In genomic region chr11:116994195-116994594, GRCh38 we compare ENCODE assay signal across 13 cellular contexts.
A peak's percentile ranks its signal among the peaks of the same experiment; 100 is the strongest.
DNase-seq lines count a peak whose midpoint lies in the region; ATAC-seq and TF ChIP-seq lines count a peak whose summit lies in the region.
"Had no signal": no experiment of that assay in that cellular context is flagged by ENCODE, and none has a peak within 500 bp of the region (broad histone marks: within the 10 kb centered on the region; RNA-seq: fewer than 3 reads in every experiment).

No MANE protein-coding gene starts in this region.

- H3K27ac Mint-ChIP-seq in H9 (peak overlapping the region in 2 of 3 experiments; percentile 50 to 93; a peak in 3 of 7 replicates), brain (peak overlapping the region in 3 of 5 experiments; percentile 73 to 92 (median 88))
- peak overlapping the region; percentile 61 to 72 for H3K27ac Mint-ChIP-seq in natural killer cell treated with Interleukin-12 subunit alpha and Interleukin-12 subunit beta and Interleukin-15 and Interleukin-18, amount 100 ng/mL, for 72 hours
- H3K27ac Mint-ChIP-seq: dendritic cell treated with granulocyte-macrophage colony-stimulating factor and Interleukin-4, amounts not matched to agents 40 ng/mL and 50 ng/mL, for 4 days had no signal

- H3K27ac ChIP-seq in BLaER1 treated with 17β-estradiol and CSF1 and Interleukin-3, amounts not matched to agents 10 nM and 100 nM = peak overlapping the region in 9 of 11 experiments; percentile 11 to 68 (median 45); a peak in 13 of 22 replicates
- H3K27ac ChIP-seq in H9 (ENCODE audit: insufficient read length, low read depth, low read length) = no peak overlapping the region
- H3K27ac ChIP-seq in prostate gland = no peak overlapping the region
- peak overlapping the region in 2 of 4 donors; percentile 66 to 70 for H3K27ac ChIP-seq in tibial nerve
- H3K27ac ChIP-seq: hepatocyte had no signal

- H2BK15ac ChIP-seq in H9 (ENCODE audit: low read depth, low read length) = no peak overlapping the region

- H3K9ac ChIP-seq in BLaER1 treated with 17β-estradiol and CSF1 and Interleukin-3, amounts not matched to agents 10 nM and 100 nM = peak overlapping the region in 8 of 11 experiments; percentile 7 to 63 (median 48); a peak in 11 of 22 replicates
- H3K9ac ChIP-seq in H9 (ENCODE audit: extremely low read depth, insufficient read length, low read length) = no peak overlapping the region

- ATAC-seq in natural killer cell treated with Interleukin-12 subunit alpha and Interleukin-12 subunit beta and Interleukin-15 and Interleukin-18, amount 100 ng/mL, for 72 hours = no peak
- no peak for ATAC-seq in GM19035 (IDR thresholded peaks at IDR 0.05; ENCODE audit: unreplicated experiment)
- ATAC-seq: left colon had no signal

- no peaks in the 10 kb centered on the region for H3K27me3 ChIP-seq in BLaER1 treated with 17β-estradiol and CSF1 and Interleukin-3, amounts not matched to agents 10 nM and 100 nM
- H3K27me3 ChIP-seq in H9 (ENCODE audit: insufficient read depth, low read length) (no peaks in the 10 kb centered on the region), prostate gland (replicated peaks; ENCODE audit: insufficient read depth) (no peaks in the 10 kb centered on the region), tibial nerve (no peaks in the 10 kb centered on the region)
- H3K27me3 ChIP-seq: hepatocyte had no signal

- peak overlapping the region; percentile 53 to 79 (median 65); a peak in 20 of 22 replicates for H3K4me2 ChIP-seq in BLaER1 treated with 17β-estradiol and CSF1 and Interleukin-3, amounts not matched to agents 10 nM and 100 nM
- H3K4me2 ChIP-seq in H9 (ENCODE audit: insufficient read depth, insufficient read length, low read length) = no peak overlapping the region
- H3K4me2 ChIP-seq: hepatocyte had no signal

- no peaks in the 10 kb centered on the region for H3K27me3 Mint-ChIP-seq in H9 (ENCODE audit: low read depth)
- no peaks in the 10 kb centered on the region for H3K27me3 Mint-ChIP-seq in brain
- H3K27me3 Mint-ChIP-seq in natural killer cell treated with Interleukin-12 subunit alpha and Interleukin-12 subunit beta and Interleukin-15 and Interleukin-18, amount 100 ng/mL, for 72 hours = no peaks in the 10 kb centered on the region
- H3K27me3 Mint-ChIP-seq: dendritic cell treated with granulocyte-macrophage colony-stimulating factor and Interleukin-4, amounts not matched to agents 40 ng/mL and 50 ng/mL, for 4 days had no signal

- intact Hi-C loops in prostate gland (cut with DNase I) = no loop called here

- H4K8ac ChIP-seq in H9 (replicated peaks; ENCODE audit: insufficient read length, low read depth, low read length) = no peak overlapping the region

- TF ChIP-seq CTCF in H9 (conservative IDR thresholded peaks at IDR 0.05) (no peak), brain (conservative IDR thresholded peaks at IDR 0.05) (no peak), prostate gland (IDR thresholded peaks at IDR 0.05) (no peak), tibial nerve (IDR thresholded peaks at IDR 0.05) (no peak)

- H3K9me3 Mint-ChIP-seq in H9 (no peaks in the 10 kb centered on the region), brain (no peaks in the 10 kb centered on the region)
- no peaks in the 10 kb centered on the region for H3K9me3 Mint-ChIP-seq in natural killer cell treated with Interleukin-12 subunit alpha and Interleukin-12 subunit beta and Interleukin-15 and Interleukin-18, amount 100 ng/mL, for 72 hours
- H3K9me3 Mint-ChIP-seq: dendritic cell treated with granulocyte-macrophage colony-stimulating factor and Interleukin-4, amounts not matched to agents 40 ng/mL and 50 ng/mL, for 4 days had no signal

- peaks cover 17 to 66% (median 33%) of the 10 kb centered on the region in 10 experiments for H3K4me1 ChIP-seq in BLaER1 treated with 17β-estradiol and CSF1 and Interleukin-3, amounts not matched to agents 10 nM and 100 nM
- peaks cover 6% of the 10 kb centered on the region; the same call in 1 of the 2 replicates for H3K4me1 ChIP-seq in H9 (ENCODE audit: insufficient read depth, low read length)
- H3K4me1 ChIP-seq in prostate gland (replicated peaks) = no peaks in the 10 kb centered on the region
- peaks cover 0 to 51% (median 18%) of the 10 kb centered on the region in 4 donors for H3K4me1 ChIP-seq in tibial nerve

- H4K5ac ChIP-seq in H9 (ENCODE audit: insufficient read length, low read depth, low read length) = no peak overlapping the region

- H2BK120ac ChIP-seq in H9 (ENCODE audit: low read depth, low read length, poor library complexity, severe bottlenecking) = no peak overlapping the region

- no peaks in the 10 kb centered on the region for H3K23me2 ChIP-seq in H9 (ENCODE audit: insufficient read length, low read depth, low read length, poor library complexity, severe bottlenecking)

- H3K4me3 Mint-ChIP-seq in H9 (no peak overlapping the region), brain (peak overlapping the region; percentile 56 to 80 (median 75))
- H3K4me3 Mint-ChIP-seq in natural killer cell treated with Interleukin-12 subunit alpha and Interleukin-12 subunit beta and Interleukin-15 and Interleukin-18, amount 100 ng/mL, for 72 hours = no peak overlapping the region
- H3K4me3 Mint-ChIP-seq: dendritic cell treated with granulocyte-macrophage colony-stimulating factor and Interleukin-4, amounts not matched to agents 40 ng/mL and 50 ng/mL, for 4 days had no signal

- no peaks in the 10 kb centered on the region for H3K36me3 Mint-ChIP-seq in H9 (ENCODE audit: insufficient read depth in 1 of 3, low read depth in 3 of 3)
- H3K36me3 Mint-ChIP-seq in brain = no peaks in the 10 kb centered on the region
- no peaks in the 10 kb centered on the region for H3K36me3 Mint-ChIP-seq in natural killer cell treated with Interleukin-12 subunit alpha and Interleukin-12 subunit beta and Interleukin-15 and Interleukin-18, amount 100 ng/mL, for 72 hours

- no peak overlapping the region for H3T11ph ChIP-seq in H9 (ENCODE audit: low read length)

- no peak overlapping the region for H2BK20ac ChIP-seq in H9 (ENCODE audit: low read depth, low read length, poor library complexity, severe bottlenecking)

- TF ChIP-seq EP300 in tibial nerve (IDR thresholded peaks at IDR 0.05) = no peak

- H3K23ac ChIP-seq in H9 (ENCODE audit: insufficient read length, low read depth, low read length) = no peak overlapping the region

- H3K36me3 ChIP-seq in BLaER1 treated with 17β-estradiol and CSF1 and Interleukin-3, amounts not matched to agents 10 nM and 100 nM = peaks cover 0 to 9% (median 0%) of the 10 kb centered on the region in 11 experiments; a peak in 2 of 22 replicates
- no peaks in the 10 kb centered on the region for H3K36me3 ChIP-seq in prostate gland
- no peaks in the 10 kb centered on the region for H3K36me3 ChIP-seq in tibial nerve

- peak overlapping the region; percentile 64 for H3K18ac ChIP-seq in H9 (ENCODE audit: insufficient read length, low read depth, low read length)

- peak overlapping the region; percentile 2 for H2BK12ac ChIP-seq in H9 (ENCODE audit: insufficient read length, low read depth, low read length)

- H3K4me1 Mint-ChIP-seq in H9 (peaks cover 32 to 40% of the 10 kb centered on the region in 2 experiments), brain (peaks cover 58% of the 10 kb centered on the region)
- H3K4me1 Mint-ChIP-seq in natural killer cell treated with Interleukin-12 subunit alpha and Interleukin-12 subunit beta and Interleukin-15 and Interleukin-18, amount 100 ng/mL, for 72 hours (ENCODE audit: low read depth in 2 of 2) = peaks cover 44 to 50% of the 10 kb centered on the region in 2 donors

- H4K20me1 ChIP-seq in BLaER1 treated with 17β-estradiol and CSF1 and Interleukin-3, amounts not matched to agents 10 nM and 100 nM = peaks cover 0 to 77% (median 10%) of the 10 kb centered on the region in 11 experiments; a peak in 10 of 22 replicates
- H4K20me1 ChIP-seq in H9 (ENCODE audit: control insufficient read depth, insufficient read depth, insufficient read length) = no peaks in the 10 kb centered on the region

- H3K79me2 ChIP-seq in H9 (ENCODE audit: insufficient read depth, low read length) = peaks cover 4% of the 10 kb centered on the region; the same call in 1 of the 2 replicates

- H3K4ac ChIP-seq in H9 (ENCODE audit: low read depth, low read length) = no peak overlapping the region; the same call in 1 of the 2 replicates

- no peaks in the 10 kb centered on the region for H3K9me3 ChIP-seq in BLaER1 treated with 17β-estradiol and CSF1 and Interleukin-3, amounts not matched to agents 10 nM and 100 nM (replicated peaks in 1 of 11)
- H3K9me3 ChIP-seq in H9 (ENCODE audit: control insufficient read depth, low read depth, low read length) = no peaks in the 10 kb centered on the region
- no peaks in the 10 kb centered on the region for H3K9me3 ChIP-seq in prostate gland
- H3K9me3 ChIP-seq in tibial nerve = no peaks in the 10 kb centered on the region

- no peak for TF ChIP-seq POLR2A in prostate gland (IDR thresholded peaks at IDR 0.05)
- no peak for TF ChIP-seq POLR2A in tibial nerve (IDR thresholded peaks at IDR 0.05)

- no peak overlapping the region for H2BK5ac ChIP-seq in H9 (ENCODE audit: insufficient read length, low read length)

- H3K79me1 ChIP-seq in H9 (ENCODE audit: insufficient read depth, low read depth, low read length, poor library complexity, severe bottlenecking) = no peaks in the 10 kb centered on the region

- DNase-seq in H9 (no peak), NCI-H510A treated with DMSO at 0.1 percent for 48 hours (lab: John Stamatoyannopoulos, UW) (no peak), prostate gland (ENCODE audit: low spot score) (no peak), tibial nerve (ENCODE audit: low spot score in 2 of 2) (no peak)
- DNase-seq in natural killer cell treated with Interleukin-12 subunit alpha and Interleukin-12 subunit beta and Interleukin-15 and Interleukin-18, amount 100 ng/mL, for 72 hours (ENCODE audit: low spot score) = no peak
- DNase-seq: left colon; NCI-H1092 treated with DMSO at 0.1 percent for 48 hours; stimulated activated CD4-positive, alpha-beta T cell treated with anti-CD3 and anti-CD28 coated beads, Interleukin-4, amount 100 ng/mL, for 1 hour had no signal

- no peak overlapping the region; the same call in 1 of the 2 replicates for H3K14ac ChIP-seq in H9 (ENCODE audit: insufficient read depth, low read length)

- H2AFZ ChIP-seq in H9 (ENCODE audit: low read length) = no peak overlapping the region
- H2AFZ ChIP-seq: hepatocyte had no signal

- no peak overlapping the region for H3K56ac ChIP-seq in H9 (ENCODE audit: insufficient read length, low read depth, low read length)

- H3K4me3 ChIP-seq in BLaER1 treated with 17β-estradiol and CSF1 and Interleukin-3, amounts not matched to agents 10 nM and 100 nM = no peak overlapping the region
- H3K4me3 ChIP-seq in prostate gland = no peak overlapping the region
- H3K4me3 ChIP-seq in tibial nerve = no peak overlapping the region
- H3K4me3 ChIP-seq: hepatocyte had no signal

- no CpG with 5 or more reads among the region's 3 CpGs for WGBS in H9 (ENCODE audit: extremely low coverage, insufficient read length, low lambda C conversion rate)
- WGBS in prostate gland = 73% methylated on average over 3 of the region's 3 CpGs
- WGBS in tibial nerve, 2 donors = 45 to 54% methylated on average over 3 of the region's 3 CpGs

- no peak overlapping the region for H4K91ac ChIP-seq in H9 (ENCODE audit: insufficient read length, low read depth, low read length)

- H2AK5ac ChIP-seq in H9 (ENCODE audit: insufficient read length, low read length) = no peak overlapping the region

Comparison
In these comparisons a context has a peak if more than half of its experiments do, and no peak if none do; other contexts are left out.
1. H3K27ac ChIP-seq: peak in BLaER1 treated with 17β-estradiol and CSF1 and Interleukin-3, amounts not matched to agents 10 nM and 100 nM (9 of 11); none in H9 (single experiment) and prostate gland (0 of 2).
2. H3K4me3 Mint-ChIP-seq: peak in brain (5 of 5); none in H9 (0 of 2) and natural killer cell treated with Interleukin-12 subunit alpha and Interleukin-12 subunit beta and Interleukin-15 and Interleukin-18, amount 100 ng/mL, for 72 hours (single experiment).
3. Peak in every context shown above with its lines, with median percentiles within 50 percentile points of each other: H3K27ac Mint-ChIP-seq.